8 cellular contexts compared by ENCODE assay signal in the genomic region with DNA sequence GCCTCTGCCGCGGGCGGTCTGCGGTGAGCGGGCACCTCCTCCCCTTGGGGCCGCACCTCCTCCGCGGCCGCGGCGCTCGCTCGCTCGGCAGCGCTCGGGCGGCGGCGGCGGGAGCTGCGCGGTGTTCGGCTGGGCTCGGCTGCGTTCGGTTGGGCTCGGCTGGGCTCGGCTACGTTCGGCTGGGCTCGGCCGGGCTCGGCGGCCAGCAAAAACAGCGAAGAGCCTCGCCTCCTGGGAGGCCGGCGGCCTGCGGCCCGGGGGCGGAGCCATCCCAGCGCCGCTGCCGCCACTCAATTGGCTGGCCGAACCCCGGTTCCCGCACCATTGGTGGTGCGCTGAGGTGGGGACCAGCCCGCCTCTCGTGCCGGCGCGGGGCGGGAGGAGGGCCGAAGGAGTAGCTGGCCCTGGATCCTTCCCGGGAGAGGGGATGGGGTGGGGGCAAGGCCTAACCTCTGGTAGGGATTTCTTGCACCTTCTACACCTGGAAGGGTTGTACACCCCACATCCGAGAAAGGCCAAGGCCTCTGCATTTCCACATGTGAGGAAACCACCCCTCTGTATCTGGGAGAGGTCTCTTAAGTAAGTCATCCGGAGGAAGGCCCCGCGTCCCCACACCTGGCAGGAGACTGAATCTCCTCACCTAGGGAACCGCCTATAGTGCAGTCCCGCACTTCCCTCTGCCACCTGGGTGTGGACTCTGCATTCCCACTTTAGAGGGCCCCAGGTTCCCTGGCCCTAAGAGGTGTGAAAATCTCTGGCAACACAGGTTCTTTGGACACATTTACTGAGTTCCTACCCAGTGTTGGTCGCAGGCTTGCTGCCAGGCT. TPM values are rescaled to one million over a fixed set of nuclear protein-coding genes. Genes with fewer than 3 reads are reported as not detected.
A peak's percentile ranks its signal among the peaks of the same experiment; 100 is the strongest.
DNase-seq lines count a peak whose midpoint lies in the region; TF ChIP-seq lines count a peak whose summit lies in the region.

A gene (minus strand): TSS at position 20 of the 827 bp plus-strand sequence. CDS start 1,295 bp downstream, outside the sequence.

- peaks cover 6% of the 10 kb centered on the region for H3K4me1 Mint-ChIP-seq in neural crest cell
- H3K4me1 Mint-ChIP-seq in stimulated activated naive CD8-positive, alpha-beta T cell treated with anti-CD3 and anti-CD28 coated beads, Interleukin-15, Interleukin-2, amounts not matched to agents 100 ng/mL and 50 ng/mL, for 24 hours (ENCODE audit: low read depth): peaks cover 29% of the 10 kb centered on the region

- peak within 1 kb of the TSS; percentile 85 for H3K4me3 Mint-ChIP-seq in neural crest cell
- peak within 1 kb of the TSS; percentile 56 for H3K4me3 Mint-ChIP-seq in stimulated activated naive CD8-positive, alpha-beta T cell treated with anti-CD3 and anti-CD28 coated beads, Interleukin-15, Interleukin-2, amounts not matched to agents 100 ng/mL and 50 ng/mL, for 24 hours

- no peaks in the 10 kb centered on the region for H3K36me3 ChIP-seq in SJCRH30

- no peaks in the 10 kb centered on the region for H3K9me3 ChIP-seq in SJCRH30 (replicated peaks)

- H3K27ac ChIP-seq in SJCRH30: no peak within 1 kb of the TSS

- TF ChIP-seq CTCF in foreskin fibroblast (IDR thresholded peaks at IDR 0.05; ENCODE audit: low read depth, low read length) (no peak), neural crest cell (conservative IDR thresholded peaks at IDR 0.05) (no peak)

- peaks cover 6% of the 10 kb centered on the region for H3K27me3 ChIP-seq in SJCRH30

- no peaks in the 10 kb centered on the region for H3K36me3 Mint-ChIP-seq in neural crest cell (ENCODE audit: low read depth)
- H3K36me3 Mint-ChIP-seq in stimulated activated naive CD8-positive, alpha-beta T cell treated with anti-CD3 and anti-CD28 coated beads, Interleukin-15, Interleukin-2, amounts not matched to agents 100 ng/mL and 50 ng/mL, for 24 hours (ENCODE audit: low read depth): no peaks in the 10 kb centered on the region

- peak; percentile 79 for DNase-seq in DMS79 (lab: John Stamatoyannopoulos, UW)
- DNase-seq in H4 (ENCODE audit: low spot score): peak; percentile 82
- DNase-seq in LoVo (ENCODE audit: low spot score): peak; percentile 90
- DNase-seq in SJCRH30: peak; percentile 81 to 89
- peak; percentile 77 for DNase-seq in activated gamma-delta T cell treated with anti-CD3 and anti-CD28 coated beads, Interleukin-2, amount 50 U/mL, for 16 hours (ENCODE audit: low read depth)
- peak; percentile 80 to 94 for DNase-seq in foreskin fibroblast
- peak; percentile 94 for DNase-seq in neural crest cell (ENCODE audit: low read depth, low spot score)

- H3K27ac Mint-ChIP-seq in neural crest cell (ENCODE audit: unreplicated experiment): peak within 1 kb of the TSS; percentile 4
- no peak within 1 kb of the TSS for H3K27ac Mint-ChIP-seq in stimulated activated naive CD8-positive, alpha-beta T cell treated with anti-CD3 and anti-CD28 coated beads, Interleukin-15, Interleukin-2, amounts not matched to agents 100 ng/mL and 50 ng/mL, for 24 hours

- H3K4me1 ChIP-seq in SJCRH30: no peaks in the 10 kb centered on the region

- no peaks in the 10 kb centered on the region for H3K9me3 Mint-ChIP-seq in neural crest cell
- no peaks in the 10 kb centered on the region for H3K9me3 Mint-ChIP-seq in stimulated activated naive CD8-positive, alpha-beta T cell treated with anti-CD3 and anti-CD28 coated beads, Interleukin-15, Interleukin-2, amounts not matched to agents 100 ng/mL and 50 ng/mL, for 24 hours

- H3K27me3 Mint-ChIP-seq in neural crest cell (ENCODE audit: low read depth): peaks cover 49% of the 10 kb centered on the region
- H3K27me3 Mint-ChIP-seq in stimulated activated naive CD8-positive, alpha-beta T cell treated with anti-CD3 and anti-CD28 coated beads, Interleukin-15, Interleukin-2, amounts not matched to agents 100 ng/mL and 50 ng/mL, for 24 hours: peaks cover 34% of the 10 kb centered on the region

- H3K4me3 ChIP-seq in SJCRH30 (peak within 1 kb of the TSS; percentile 34), foreskin fibroblast (ENCODE audit: low read depth in 1 of 2, low read length in 2 of 2) (peak within 1 kb of the TSS; percentile 22 to 36)

RNA-seq across cellular contexts. Expression of the gene that starts here (rescaled TPM):
- total RNA-seq in H4 (2014; rRNA removed; shearing (Covaris generic)): 1.9 and 2.3 TPM in 2 replicates
- total RNA-seq in SJCRH30 (2014; rRNA removed; shearing (Covaris generic)): 0.25 TPM in 1 of 2 replicates, not detected in the other
- total RNA-seq in neural crest cell: 12.0 and 13.2 TPM in 2 replicates

Comparison
In these comparisons a context has a peak if more than half of its experiments do, and no peak if none do; other contexts are left out.
1. Peak in DNase-seq and H3K4me3 ChIP-seq in SJCRH30; RNA of the gene not detected or under 1 TPM.